In genomic region chrX:137428777-137429564, GRCh38 we compare ENCODE assay signal across 11 cellular contexts.
DNase-seq lines count a peak whose midpoint lies in the region; ATAC-seq and TF ChIP-seq lines count a peak whose summit lies in the region.
"Had no signal": no experiment of that assay in that cellular context is flagged by ENCODE, and none has a peak within 500 bp of the region (broad histone marks: within the 10 kb centered on the region; RNA-seq: fewer than 3 reads in every experiment).

No MANE protein-coding gene starts in this region.

- H3K36me3 ChIP-seq in mesendoderm (ENCODE audit: control insufficient read depth, insufficient read depth, low read length) (no peaks in the 10 kb centered on the region), subcutaneous abdominal adipose tissue (ENCODE audit: control insufficient read depth in 5 of 5, insufficient read depth in 5 of 5, low read length in 5 of 5) (no peaks in the 10 kb centered on the region), ovary (no peaks in the 10 kb centered on the region), brain microvascular endothelial cell (replicated peaks) (no peaks in the 10 kb centered on the region)
- H3K36me3 ChIP-seq: BLaER1 had no signal

- H3K4ac ChIP-seq in mesendoderm (ENCODE audit: low read depth, low read length) = peak overlapping the region; percentile 78

- H3K36me3 Mint-ChIP-seq in activated naive CD8-positive, alpha-beta T cell = peaks cover 2% of the 10 kb centered on the region
- no peaks in the 10 kb centered on the region for H3K36me3 Mint-ChIP-seq in activated naive CD8-positive, alpha-beta T cell treated with anti-CD3 and anti-CD28 coated beads, Interleukin-2, amount 50 U/mL, for 24 hours (ENCODE audit: low read depth)
- H3K36me3 Mint-ChIP-seq in brain = no peaks in the 10 kb centered on the region

- H3K9me3 ChIP-seq in subcutaneous abdominal adipose tissue (ENCODE audit: control insufficient read depth in 5 of 5, low read length in 5 of 5) (no peaks in the 10 kb centered on the region), ovary (no peaks in the 10 kb centered on the region)

- peaks cover 22% of the 10 kb centered on the region for H3K27me3 Mint-ChIP-seq in activated naive CD8-positive, alpha-beta T cell
- peaks cover 48% of the 10 kb centered on the region for H3K27me3 Mint-ChIP-seq in activated naive CD8-positive, alpha-beta T cell treated with anti-CD3 and anti-CD28 coated beads, Interleukin-2, amount 50 U/mL, for 24 hours
- H3K27me3 Mint-ChIP-seq in brain = peaks cover 84% of the 10 kb centered on the region

- peak overlapping the region; percentile 23 for H3K4me2 ChIP-seq in mesendoderm (ENCODE audit: low read length)
- H3K4me2 ChIP-seq: BLaER1 had no signal

- H3K9me3 Mint-ChIP-seq in activated naive CD8-positive, alpha-beta T cell (ENCODE audit: low read depth) = no peaks in the 10 kb centered on the region
- H3K9me3 Mint-ChIP-seq in activated naive CD8-positive, alpha-beta T cell treated with anti-CD3 and anti-CD28 coated beads, Interleukin-2, amount 50 U/mL, for 24 hours = peaks cover 3% of the 10 kb centered on the region
- H3K9me3 Mint-ChIP-seq in brain = peaks cover 0 to 12% (median 3%) of the 10 kb centered on the region in 5 experiments

- no peak overlapping the region for H3K23ac ChIP-seq in mesendoderm (ENCODE audit: low read length)

- peak overlapping the region; percentile 60 for H3K18ac ChIP-seq in mesendoderm (ENCODE audit: low read length)

- H3K56ac ChIP-seq in mesendoderm (ENCODE audit: low read length) = peak overlapping the region; percentile 82

- no peak for TF ChIP-seq POLR2A in ovary (IDR thresholded peaks at IDR 0.05)

- H3K79me2 ChIP-seq in mesendoderm (ENCODE audit: control insufficient read depth, insufficient read depth, low read length) = no peaks in the 10 kb centered on the region

- TF ChIP-seq CTCF in brain (conservative IDR thresholded peaks at IDR 0.05) (peak in 1 of 2 experiments; percentile 53), ovary (IDR thresholded peaks at IDR 0.05) (no peak), brain microvascular endothelial cell (IDR thresholded peaks at IDR 0.05; ENCODE audit: low read depth, low read length, missing control alignments) (no peak)

- H3K9ac ChIP-seq in mesendoderm (ENCODE audit: low read length) (peak overlapping the region; percentile 72), subcutaneous abdominal adipose tissue (ENCODE audit: low read length in 5 of 5) (no peak overlapping the region)
- H3K9ac ChIP-seq: BLaER1 had no signal

- no peak overlapping the region for H4K5ac ChIP-seq in mesendoderm (ENCODE audit: low read length)

- H3K79me1 ChIP-seq in mesendoderm (ENCODE audit: low read length) = no peaks in the 10 kb centered on the region

- WGBS in mesendoderm (ENCODE audit: extremely low coverage, insufficient coverage, low lambda C conversion rate) = no CpG with 5 or more reads among the region's 43 CpGs
- WGBS in ovary, 3 donors = 26 to 38% (median 28%) methylated on average over 43 of the region's 43 CpGs

- H2BK5ac ChIP-seq in mesendoderm (ENCODE audit: low read length) = peak overlapping the region; percentile 13

- no peak for TF ChIP-seq EP300 in ovary (IDR thresholded peaks at IDR 0.05)

- H2BK15ac ChIP-seq in mesendoderm (replicated peaks; ENCODE audit: low read depth) = no peak overlapping the region

- no peak for DNase-seq in activated naive CD8-positive, alpha-beta T cell treated with anti-CD3 and anti-CD28 coated beads, Interleukin-2, amount 50 U/mL, for 24 hours
- DNase-seq in mesendoderm (peak; percentile 64), ovary (no peak), brain microvascular endothelial cell (no peak)
- DNase-seq: NCI-H1105 treated with DMSO at 0.1 percent for 48 hours had no signal

- intact Hi-C loops in ovary (cut with DNase I) = no loop called here

- in situ Hi-C loops in brain microvascular endothelial cell (cut with HindIII; ENCODE audit: low pct_ligation_motif_present, low sequenced_read_pairs) = no loop called here

- H3K27ac Mint-ChIP-seq in activated naive CD8-positive, alpha-beta T cell = no peak overlapping the region
- no peak overlapping the region for H3K27ac Mint-ChIP-seq in activated naive CD8-positive, alpha-beta T cell treated with anti-CD3 and anti-CD28 coated beads, Interleukin-2, amount 50 U/mL, for 24 hours
- H3K27ac Mint-ChIP-seq in brain = peak overlapping the region in 2 of 5 experiments; percentile 53 to 95

- H3K4me3 Mint-ChIP-seq in activated naive CD8-positive, alpha-beta T cell = peak overlapping the region; percentile 70
- no peak overlapping the region for H3K4me3 Mint-ChIP-seq in activated naive CD8-positive, alpha-beta T cell treated with anti-CD3 and anti-CD28 coated beads, Interleukin-2, amount 50 U/mL, for 24 hours
- peak overlapping the region in 3 of 5 experiments; percentile 62 to 83 (median 80) for H3K4me3 Mint-ChIP-seq in brain

- H2AK5ac ChIP-seq in mesendoderm (ENCODE audit: low read length) = no peak overlapping the region

- H3K4me1 ChIP-seq in mesendoderm (ENCODE audit: control insufficient read depth, low read depth, low read length) (no peaks in the 10 kb centered on the region), subcutaneous abdominal adipose tissue (ENCODE audit: control insufficient read depth in 5 of 5, insufficient read depth in 5 of 5, low read length in 5 of 5) (peaks cover 0 to 23% (median 20%) of the 10 kb centered on the region in 5 donors), ovary (ENCODE audit: insufficient read depth) (no peaks in the 10 kb centered on the region)

- no peak for ATAC-seq in activated naive CD8-positive, alpha-beta T cell treated with anti-CD3 and anti-CD28 coated beads, Interleukin-2, amount 50 U/mL, for 24 hours
- no peak for ATAC-seq in GM21576 (IDR thresholded peaks at IDR 0.05; ENCODE audit: unreplicated experiment)

- H3K27me3 ChIP-seq in mesendoderm (ENCODE audit: insufficient read depth, low read length, poor library complexity) (no peaks in the 10 kb centered on the region), subcutaneous abdominal adipose tissue (ENCODE audit: control insufficient read depth in 5 of 5, insufficient read depth in 4 of 5, low read length in 5 of 5) (peaks cover 30 to 68% (median 50%) of the 10 kb centered on the region in 5 donors), ovary (no peaks in the 10 kb centered on the region), brain microvascular endothelial cell (replicated peaks) (peaks cover 7% of the 10 kb centered on the region)

- H4K8ac ChIP-seq in mesendoderm (ENCODE audit: low read depth, low read length) = no peak overlapping the region

- H3K4me3 ChIP-seq in mesendoderm (ENCODE audit: low read length) (no peak overlapping the region), subcutaneous abdominal adipose tissue (ENCODE audit: low read depth in 1 of 5, low read length in 5 of 5) (peak overlapping the region in 3 of 5 donors; percentile 59 to 73 (median 65)), ovary (no peak overlapping the region), brain microvascular endothelial cell (ENCODE audit: low read depth, low read length) (no peak overlapping the region)
- H3K4me3 ChIP-seq: BLaER1 had no signal

- no peak overlapping the region for H2BK120ac ChIP-seq in mesendoderm (ENCODE audit: low read depth, low read length)

- H3K4me1 Mint-ChIP-seq in activated naive CD8-positive, alpha-beta T cell (ENCODE audit: low read depth) = peaks cover 12% of the 10 kb centered on the region
- H3K4me1 Mint-ChIP-seq in activated naive CD8-positive, alpha-beta T cell treated with anti-CD3 and anti-CD28 coated beads, Interleukin-2, amount 50 U/mL, for 24 hours = peaks cover 4% of the 10 kb centered on the region
- peaks cover 27% of the 10 kb centered on the region for H3K4me1 Mint-ChIP-seq in brain

- peak overlapping the region; percentile 15 for H3K27ac ChIP-seq in mesendoderm (ENCODE audit: low read depth, low read length)
- no peak overlapping the region for H3K27ac ChIP-seq in subcutaneous abdominal adipose tissue (ENCODE audit: low read depth, low read length)
- no peak overlapping the region for H3K27ac ChIP-seq in ovary
- no peak overlapping the region for H3K27ac ChIP-seq in brain microvascular endothelial cell
- H3K27ac ChIP-seq: BLaER1, HL-60 had no signal

Comparison
In these comparisons a context has a peak if more than half of its experiments do, and no peak if none do; other contexts are left out.
1. H3K4me3 ChIP-seq: peak in subcutaneous abdominal adipose tissue (3 of 5); none in mesendoderm (single experiment), ovary (single experiment) and brain microvascular endothelial cell (single experiment).